In the genomic region with DNA sequence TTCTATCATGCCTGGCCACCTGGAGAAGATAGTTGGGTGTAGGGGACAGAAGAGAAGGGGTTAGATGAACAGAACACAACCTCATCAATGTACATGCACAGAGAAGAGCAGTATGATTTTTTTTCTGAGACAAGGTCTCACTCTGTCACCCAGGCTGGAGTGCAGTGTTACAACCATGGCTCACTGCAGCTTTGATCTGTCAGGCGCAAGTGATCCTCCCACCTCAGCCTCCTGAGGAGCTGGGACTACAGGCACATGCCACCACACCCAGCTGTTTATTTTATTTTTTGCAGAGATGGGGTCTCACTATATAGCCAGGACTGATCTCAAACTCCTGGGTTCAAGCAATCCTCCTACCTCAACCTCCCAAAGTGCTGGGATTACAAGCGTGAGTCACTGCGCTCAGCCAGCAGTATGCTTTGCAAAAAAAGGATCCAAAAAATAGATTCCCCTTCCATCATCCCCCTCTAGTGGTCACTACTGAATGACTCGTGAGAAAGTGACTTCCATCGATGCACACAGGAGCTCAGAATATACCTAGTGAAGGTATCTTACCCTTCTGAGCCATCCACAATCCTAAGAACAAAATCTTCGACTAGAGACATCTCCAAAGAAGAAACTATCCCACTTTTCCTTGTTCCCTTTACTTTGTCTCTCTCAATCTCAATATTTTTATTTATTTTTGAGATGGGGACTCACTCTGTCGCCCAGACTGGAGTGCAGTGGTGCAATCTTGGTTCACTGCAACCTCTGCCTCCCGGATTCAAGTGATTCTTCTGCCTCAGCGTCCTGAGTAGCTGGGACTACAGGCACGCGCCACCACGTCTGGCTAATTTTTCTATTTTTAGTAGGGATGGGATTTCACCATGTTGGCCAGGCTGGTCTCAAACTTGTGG, we compare ENCODE assay signal across 8 cellular contexts. TPM values are rescaled to one million over a fixed set of nuclear protein-coding genes. Genes with fewer than 3 reads are reported as not detected.
DNase-seq lines count a peak whose midpoint lies in the region; ATAC-seq and TF ChIP-seq lines count a peak whose summit lies in the region.

No MANE protein-coding gene starts in this region.

- H3K9me2 ChIP-seq in SK-N-SH: no peaks in the 10 kb centered on the region

- no peaks in the 10 kb centered on the region for H3K27me3 ChIP-seq in SK-N-SH (ENCODE audit: insufficient read depth)

- no TSS peak for BruUV-seq in MCF 10A (replicated peaks; lab: Mats Ljungman, UMichigan)

- H3K79me2 ChIP-seq in SK-N-SH (ENCODE audit: insufficient read depth): no peaks in the 10 kb centered on the region

- no peak for TF ChIP-seq EP300 in SK-N-SH (IDR thresholded peaks at IDR 0.05; ENCODE audit: borderline replicate concordance in 1 of 2, low read depth in 1 of 2, low read length in 1 of 2)

- H2AFZ ChIP-seq in SK-N-SH (ENCODE audit: low read depth): no peak overlapping the region

- POLR2A ChIA-PET in SK-N-SH (lab: Yijun Ruan, JAX) (interaction anchor here (1.6 kb wide), 1 partner anchor 21 kb away, joined by 6 read pairs; the partner anchor contains the start of gene ZCWPW1), MCF 10A (lab: Yijun Ruan, JAX) (interaction anchor here (0.8 to 1.9 kb wide), 8 partner anchors 8 to 72 kb away, joined by 3 to 6 read pairs (median 4); partner anchors contain the start of gene ZCWPW1)

- no peak overlapping the region for H3K4me3 Mint-ChIP-seq in MCF 10A (ENCODE audit: unreplicated experiment)

- DNase-seq in AG08395 (ENCODE audit: low spot score) (peak; percentile 80), GM12864 (ENCODE audit: low read depth) (no peak), SK-N-SH (peak; percentile 75), MCF 10A (ENCODE audit: unreplicated experiment) (peak; percentile 82), left colon (no peak)
- no peak for DNase-seq in stimulated activated naive CD8-positive, alpha-beta T cell treated with anti-CD3 and anti-CD28 coated beads, Interleukin-15, Interleukin-2, amounts not matched to agents 100 U/mL and 50 U/mL, for 24 hours

- H3K4me3 ChIP-seq in GM12864 (ENCODE audit: low read depth, low read length) (no peak overlapping the region), SK-N-SH (ENCODE audit: low read depth in 2 of 2, low read length in 1 of 2) (no peak overlapping the region)

- WGBS in SK-N-SH (ENCODE audit: low lambda C conversion rate): 42% methylated on average over 12 of the region's 12 CpGs

- no peak overlapping the region for H3K27ac Mint-ChIP-seq in MCF 10A (ENCODE audit: low read depth, unreplicated experiment)

- no peaks in the 10 kb centered on the region for H3K4me1 ChIP-seq in SK-N-SH (ENCODE audit: control insufficient read depth in 1 of 2, insufficient read depth in 2 of 2, low read depth in 1 of 2, low read length in 1 of 2)

- H3K4me1 Mint-ChIP-seq in MCF 10A (ENCODE audit: insufficient read depth, unreplicated experiment): no peaks in the 10 kb centered on the region

- H3K9me3 Mint-ChIP-seq in MCF 10A (ENCODE audit: unreplicated experiment): no peaks in the 10 kb centered on the region

- H4K20me1 ChIP-seq in SK-N-SH (ENCODE audit: insufficient read depth): no peaks in the 10 kb centered on the region

- TF ChIP-seq CTCF in GM12864 (IDR thresholded peaks at IDR 0.05; ENCODE audit: low read depth, low read length, missing control alignments) (peak; percentile 73), LNCAP (IDR thresholded peaks at IDR 0.05) (peak; percentile 67), SK-N-SH (IDR thresholded peaks at IDR 0.05) (peak; percentile 90), MCF 10A (IDR thresholded peaks at IDR 0.05; ENCODE audit: unreplicated experiment) (peak; percentile 62)

- no peaks in the 10 kb centered on the region for H3F3A ChIP-seq in SK-N-SH (replicated peaks; ENCODE audit: insufficient read depth)

- H3K4me2 ChIP-seq in SK-N-SH: no peak overlapping the region

- no peak overlapping the region for H3K27ac ChIP-seq in SK-N-SH (ENCODE audit: low read depth in 2 of 2, low read length in 1 of 2)

- TF ChIP-seq RAD21 in SK-N-SH (IDR thresholded peaks at IDR 0.05; ENCODE audit: low read length): peak; percentile 81

- H3K36me3 ChIP-seq in SK-N-SH (replicated peaks in 1 of 2; ENCODE audit: control insufficient read depth in 1 of 2, insufficient read depth in 2 of 2, low read length in 1 of 2): no peaks in the 10 kb centered on the region

- no peaks in the 10 kb centered on the region for H3K9me3 ChIP-seq in SK-N-SH

- H3K36me3 Mint-ChIP-seq in MCF 10A (ENCODE audit: insufficient read depth, unreplicated experiment): no peaks in the 10 kb centered on the region

- H3K9ac ChIP-seq in SK-N-SH: no peak overlapping the region

- ATAC-seq in left colon (peak; percentile 64), GM19395 (IDR thresholded peaks at IDR 0.05; ENCODE audit: unreplicated experiment) (no peak)
- peak; percentile 84 for ATAC-seq in stimulated activated naive CD8-positive, alpha-beta T cell treated with anti-CD3 and anti-CD28 coated beads, Interleukin-15, Interleukin-2, amounts not matched to agents 100 U/mL and 50 U/mL, for 24 hours

- H3K27me3 Mint-ChIP-seq in MCF 10A (ENCODE audit: insufficient read depth, unreplicated experiment): peaks cover 9% of the 10 kb centered on the region

- intact Hi-C loops in MCF 10A (cut with micrococcal nuclease): loop anchor here (1.0 kb wide), 1 partner anchor 275 kb away; no protein-coding TSS in a partner anchor
- intact Hi-C loops in left colon (cut with DNase I, micrococcal nuclease): no loop called here

- CTCF ChIA-PET in SK-N-SH (lab: Yijun Ruan, JAX): interaction anchor here (0.6 to 4.5 kb wide), 36 partner anchors 8 to 445 kb away, joined by 3 to 68 read pairs (median 6); partner anchors contain the start of genes GAL3ST4, MEPCE, PILRA and SLC12A9
- CTCF ChIA-PET in MCF 10A (lab: Yijun Ruan, JAX): interaction anchor here (0.6 to 3.0 kb wide), 15 partner anchors 9 to 846 kb away, joined by 3 to 16 read pairs (median 3); no protein-coding TSS in a partner anchor

TF ChIP-seq in SK-N-SH, 30 proteins besides CTCF, POLR2A, EP300 and RAD21:
- TF ChIP-seq FOXM1 (IDR thresholded peaks at IDR 0.05; ENCODE audit: low read depth): no peak
- no peak for TF ChIP-seq SIN3A (IDR thresholded peaks at IDR 0.05; ENCODE audit: borderline replicate concordance, low read depth, low read length)
- TF ChIP-seq, protein P1, sequence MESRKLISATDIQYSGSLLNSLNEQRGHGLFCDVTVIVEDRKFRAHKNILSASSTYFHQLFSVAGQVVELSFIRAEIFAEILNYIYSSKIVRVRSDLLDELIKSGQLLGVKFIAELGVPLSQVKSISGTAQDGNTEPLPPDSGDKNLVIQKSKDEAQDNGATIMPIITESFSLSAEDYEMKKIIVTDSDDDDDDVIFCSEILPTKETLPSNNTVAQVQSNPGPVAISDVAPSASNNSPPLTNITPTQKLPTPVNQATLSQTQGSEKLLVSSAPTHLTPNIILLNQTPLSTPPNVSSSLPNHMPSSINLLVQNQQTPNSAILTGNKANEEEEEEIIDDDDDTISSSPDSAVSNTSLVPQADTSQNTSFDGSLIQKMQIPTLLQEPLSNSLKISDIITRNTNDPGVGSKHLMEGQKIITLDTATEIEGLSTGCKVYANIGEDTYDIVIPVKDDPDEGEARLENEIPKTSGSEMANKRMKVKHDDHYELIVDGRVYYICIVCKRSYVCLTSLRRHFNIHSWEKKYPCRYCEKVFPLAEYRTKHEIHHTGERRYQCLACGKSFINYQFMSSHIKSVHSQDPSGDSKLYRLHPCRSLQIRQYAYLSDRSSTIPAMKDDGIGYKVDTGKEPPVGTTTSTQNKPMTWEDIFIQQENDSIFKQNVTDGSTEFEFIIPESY (IDR thresholded peaks at IDR 0.05; ENCODE audit: borderline replicate concordance, low read depth): no peak
- TF ChIP-seq SMC3 (IDR thresholded peaks at IDR 0.05; ENCODE audit: low read depth, low read length): peak; percentile 70
- TF ChIP-seq, protein P2, sequence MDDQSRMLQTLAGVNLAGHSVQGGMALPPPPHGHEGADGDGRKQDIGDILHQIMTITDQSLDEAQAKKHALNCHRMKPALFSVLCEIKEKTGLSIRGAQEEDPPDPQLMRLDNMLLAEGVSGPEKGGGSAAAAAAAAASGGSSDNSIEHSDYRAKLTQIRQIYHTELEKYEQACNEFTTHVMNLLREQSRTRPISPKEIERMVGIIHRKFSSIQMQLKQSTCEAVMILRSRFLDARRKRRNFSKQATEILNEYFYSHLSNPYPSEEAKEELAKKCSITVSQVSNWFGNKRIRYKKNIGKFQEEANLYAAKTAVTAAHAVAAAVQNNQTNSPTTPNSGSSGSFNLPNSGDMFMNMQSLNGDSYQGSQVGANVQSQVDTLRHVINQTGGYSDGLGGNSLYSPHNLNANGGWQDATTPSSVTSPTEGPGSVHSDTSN (IDR thresholded peaks at IDR 0.05): no peak
- no peak for TF ChIP-seq JUND (IDR thresholded peaks at IDR 0.05)
- TF ChIP-seq FOSL2 (IDR thresholded peaks at IDR 0.05; ENCODE audit: borderline replicate concordance, low read depth): peak; percentile 49; the same call in 1 of the 2 replicates

RNA-seq across cellular contexts. Expression of gene ZCWPW1, which starts 21.0 kb away (rescaled TPM):
- 3.4 and 4.1 TPM in 2 replicates for polyA plus RNA-seq in SK-N-SH (2012; rRNA removed)
- 3.1 and 3.5 TPM in 2 replicates for polyA plus RNA-seq in SK-N-SH (2012; cell fraction: cytosol; rRNA removed)
- 10.2 and 15.5 TPM in 2 replicates for polyA plus RNA-seq in SK-N-SH (2012; cell fraction: nucleus; rRNA removed)
- total RNA-seq in MCF 10A (2022) (6.5 and 8.5 TPM in 2 replicates), left colon (1 to 10 TPM; 1.2 to 1.6 TPM)

RNA-seq across cellular contexts. Expression of gene MEPCE, which starts 22.1 kb away (rescaled TPM):
- polyA plus RNA-seq in SK-N-SH (2012; rRNA removed): 16.7 and 20.2 TPM in 2 replicates
- polyA plus RNA-seq in SK-N-SH (2012; cell fraction: cytosol; rRNA removed): 13.7 and 17.2 TPM in 2 replicates
- 45.2 and 52.4 TPM in 2 replicates for polyA plus RNA-seq in SK-N-SH (2012; cell fraction: nucleus; rRNA removed)
- total RNA-seq in MCF 10A (2022) (42.8 and 59.9 TPM in 2 replicates), left colon (10 to 100 TPM; 27.4 to 30.2 TPM)

RNA-seq across cellular contexts. Expression of gene PPP1R35, which starts 28.8 kb away (rescaled TPM):
- polyA plus RNA-seq in SK-N-SH (2012; rRNA removed): 66.9 and 75.9 TPM in 2 replicates
- polyA plus RNA-seq in SK-N-SH (2012; cell fraction: cytosol; rRNA removed): 26.7 and 37.5 TPM in 2 replicates
- 280 and 468 TPM in 2 replicates for polyA plus RNA-seq in SK-N-SH (2012; cell fraction: nucleus; rRNA removed)
- 38.5 and 45.3 TPM in 2 replicates for total RNA-seq in MCF 10A (2022)
- total RNA-seq in left colon: 10 to 100 TPM; 32.6 to 35.3 TPM

RNA-seq across cellular contexts. Expression of gene PILRA, which starts 34.2 kb away (rescaled TPM):
- 0.89 and 0.99 TPM in 2 replicates for polyA plus RNA-seq in SK-N-SH (2012; rRNA removed)
- 0.30 and 0.60 TPM in 2 replicates for polyA plus RNA-seq in SK-N-SH (2012; cell fraction: cytosol; rRNA removed)
- 8.0 and 8.2 TPM in 2 replicates for polyA plus RNA-seq in SK-N-SH (2012; cell fraction: nucleus; rRNA removed)
- total RNA-seq in MCF 10A (2022): 0.65 and 1.6 TPM in 2 replicates
- total RNA-seq in left colon: 1 to 10 TPM; 1.9 to 5.2 TPM

RNA-seq across cellular contexts. Expression of gene PILRB, which starts 49.6 kb away (rescaled TPM):
- polyA plus RNA-seq in SK-N-SH (2012; rRNA removed): 55.4 and 63.7 TPM in 2 replicates
- 12.7 and 18.0 TPM in 2 replicates for polyA plus RNA-seq in SK-N-SH (2012; cell fraction: cytosol; rRNA removed)
- 418 and 421 TPM in 2 replicates for polyA plus RNA-seq in SK-N-SH (2012; cell fraction: nucleus; rRNA removed)
- total RNA-seq in MCF 10A (2022): 39.8 and 56.2 TPM in 2 replicates
- total RNA-seq in left colon: 10 to 100 TPM; 36.1 to 45.0 TPM

Comparison
In these comparisons a context has a peak if more than half of its experiments do, and no peak if none do; other contexts are left out.
1. DNase-seq: peak in AG08395 (single experiment), SK-N-SH (single experiment) and MCF 10A (single experiment); none in GM12864 (single experiment), left colon (0 of 2) and stimulated activated naive CD8-positive, alpha-beta T cell treated with anti-CD3 and anti-CD28 coated beads, Interleukin-15, Interleukin-2, amounts not matched to agents 100 U/mL and 50 U/mL, for 24 hours (single experiment).
2. Peak in every context shown above with its lines, with median percentiles within 50 percentile points of each other: CTCF ChIP-seq.